1 cellular context compared by ENCODE assay signal in genomic region chr7:141039366-141039765, GRCh38.
TF ChIP-seq lines count a peak whose summit lies in the region.

No MANE protein-coding gene starts in this region.

TF ChIP-seq in HEK293, 187 proteins besides CTCF, POLR2A, EP300 and RAD21 (continued from another document):
- 0 out of 2 replicates have a peak, but pooled peaks have one; percentile 19 for TF ChIP-seq EGR2 (tag by site-specific recombination; IDR thresholded peaks at IDR 0.05; ENCODE audit: low read depth)
- TF ChIP-seq ZBTB48 (tag by site-specific recombination; IDR thresholded peaks at IDR 0.05) = peak; percentile 44; the same call in 1 of the 2 replicates
- peak; percentile 27; the same call in 1 of the 2 replicates for TF ChIP-seq PRDM1 (tag by site-specific recombination; IDR thresholded peaks at IDR 0.05)
- no peak for TF ChIP-seq ZNF132 (tag by site-specific recombination; IDR thresholded peaks at IDR 0.05; ENCODE audit: borderline replicate concordance)
- TF ChIP-seq ZNF843 (tag by site-specific recombination; IDR thresholded peaks at IDR 0.05) = no peak
- TF ChIP-seq ZNF274 (IDR thresholded peaks at IDR 0.05; ENCODE audit: low read length) = no peak
- no peak for TF ChIP-seq ZNF274 (tag by site-specific recombination; IDR thresholded peaks at IDR 0.05; ENCODE audit: borderline replicate concordance)
- 0 out of 2 replicates have a peak, but pooled peaks have one; percentile 29 for TF ChIP-seq ZBTB21 (tag by site-specific recombination; IDR thresholded peaks at IDR 0.05)
- TF ChIP-seq ZNF645 (tag by site-specific recombination; IDR thresholded peaks at IDR 0.05) = no peak
- TF ChIP-seq SP2 (tag by site-specific recombination; IDR thresholded peaks at IDR 0.05) = no peak
